In the genomic region with DNA sequence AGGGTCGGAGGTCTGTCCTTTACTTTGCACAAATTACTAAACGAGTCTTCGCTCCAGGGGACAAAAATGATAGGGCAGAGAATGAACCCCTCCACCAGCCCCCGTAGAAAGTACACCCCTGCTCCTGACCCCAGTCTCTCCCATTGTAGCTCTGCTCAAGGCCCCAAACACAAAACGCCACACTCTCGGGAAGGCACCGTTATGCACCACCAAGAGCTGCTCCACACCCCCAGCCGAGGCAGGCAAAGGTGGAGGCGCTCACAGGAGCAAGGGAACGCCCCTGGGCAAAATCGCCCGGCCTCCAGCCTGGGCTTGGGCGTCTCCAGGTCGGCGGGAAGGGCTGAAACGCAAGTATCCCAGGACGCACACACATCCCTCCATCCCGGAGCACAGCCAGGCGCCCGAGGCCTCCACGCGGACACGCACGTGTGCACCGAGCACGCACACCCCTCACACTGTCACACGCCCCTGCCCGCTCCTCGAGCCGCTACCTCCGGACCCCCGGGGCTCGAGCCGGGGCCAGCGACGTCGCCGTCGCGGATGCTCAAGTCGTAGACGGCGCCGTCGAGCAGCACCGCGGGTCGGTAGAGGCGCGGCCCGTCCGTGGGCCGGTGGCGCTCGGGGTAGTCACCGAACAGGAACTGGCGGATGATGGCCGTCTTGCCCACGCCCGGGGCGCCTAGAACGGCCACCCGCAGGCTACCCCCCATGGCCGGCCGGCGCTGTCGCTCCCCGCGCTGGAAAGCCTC, we compare ENCODE assay signal across 1 cellular context.
TF ChIP-seq lines count a peak whose summit lies in the region.

No MANE protein-coding gene starts in this region.

TF ChIP-seq in HEK293, 187 proteins besides CTCF, POLR2A, EP300 and RAD21 (continued from another document):
- TF ChIP-seq, protein P1, sequence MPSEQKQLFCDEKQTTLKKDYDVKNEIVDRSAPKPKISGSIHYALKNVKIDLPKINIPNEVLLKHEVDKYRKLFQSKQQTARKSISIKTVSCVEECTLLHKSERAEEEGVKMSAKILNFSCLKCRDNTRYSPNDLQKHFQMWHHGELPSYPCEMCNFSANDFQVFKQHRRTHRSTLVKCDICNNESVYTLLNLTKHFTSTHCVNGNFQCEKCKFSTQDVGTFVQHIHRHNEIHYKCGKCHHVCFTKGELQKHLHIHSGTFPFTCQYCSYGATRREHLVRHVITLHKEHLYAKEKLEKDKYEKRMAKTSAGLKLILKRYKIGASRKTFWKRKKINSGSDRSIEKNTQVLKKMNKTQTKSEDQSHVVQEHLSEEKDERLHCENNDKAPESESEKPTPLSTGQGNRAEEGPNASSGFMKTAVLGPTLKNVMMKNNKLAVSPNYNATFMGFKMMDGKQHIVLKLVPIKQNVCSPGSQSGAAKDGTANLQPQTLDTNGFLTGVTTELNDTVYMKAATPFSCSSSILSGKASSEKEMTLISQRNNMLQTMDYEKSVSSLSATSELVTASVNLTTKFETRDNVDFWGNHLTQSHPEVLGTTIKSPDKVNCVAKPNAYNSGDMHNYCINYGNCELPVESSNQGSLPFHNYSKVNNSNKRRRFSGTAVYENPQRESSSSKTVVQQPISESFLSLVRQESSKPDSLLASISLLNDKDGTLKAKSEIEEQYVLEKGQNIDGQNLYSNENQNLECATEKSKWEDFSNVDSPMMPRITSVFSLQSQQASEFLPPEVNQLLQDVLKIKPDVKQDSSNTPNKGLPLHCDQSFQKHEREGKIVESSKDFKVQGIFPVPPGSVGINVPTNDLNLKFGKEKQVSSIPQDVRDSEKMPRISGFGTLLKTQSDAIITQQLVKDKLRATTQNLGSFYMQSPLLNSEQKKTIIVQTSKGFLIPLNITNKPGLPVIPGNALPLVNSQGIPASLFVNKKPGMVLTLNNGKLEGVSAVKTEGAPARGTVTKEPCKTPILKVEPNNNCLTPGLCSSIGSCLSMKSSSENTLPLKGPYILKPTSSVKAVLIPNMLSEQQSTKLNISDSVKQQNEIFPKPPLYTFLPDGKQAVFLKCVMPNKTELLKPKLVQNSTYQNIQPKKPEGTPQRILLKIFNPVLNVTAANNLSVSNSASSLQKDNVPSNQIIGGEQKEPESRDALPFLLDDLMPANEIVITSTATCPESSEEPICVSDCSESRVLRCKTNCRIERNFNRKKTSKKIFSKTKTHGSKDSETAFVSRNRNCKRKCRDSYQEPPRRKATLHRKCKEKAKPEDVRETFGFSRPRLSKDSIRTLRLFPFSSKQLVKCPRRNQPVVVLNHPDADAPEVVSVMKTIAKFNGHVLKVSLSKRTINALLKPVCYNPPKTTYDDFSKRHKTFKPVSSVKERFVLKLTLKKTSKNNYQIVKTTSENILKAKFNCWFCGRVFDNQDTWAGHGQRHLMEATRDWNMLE (tag by site-specific recombination; conservative IDR thresholded peaks at IDR 0.05; ENCODE audit: low read depth), result no peak
- TF ChIP-seq SP2 (tag by site-specific recombination; IDR thresholded peaks at IDR 0.05) (peak; percentile 55), KLF9 (tag by site-specific recombination; IDR thresholded peaks at IDR 0.05; ENCODE audit: low read depth) (peak; percentile 48), SP7 (tag by site-specific recombination; IDR thresholded peaks at IDR 0.05) (peak; percentile 50; the same call in 1 of the 2 replicates), KLF1 (tag by site-specific recombination; IDR thresholded peaks at IDR 0.05) (peak; percentile 70), GLIS1 (tag by site-specific recombination; IDR thresholded peaks at IDR 0.05) (peak; percentile 74), KLF16 (tag by site-specific recombination; IDR thresholded peaks at IDR 0.05) (0 out of 2 replicates have a peak, but pooled peaks have one; percentile 18), ZEB2 (tag by site-specific recombination; IDR thresholded peaks at IDR 0.05) (peak; percentile 61; the same call in 1 of the 2 replicates), ZNF585B (tag by site-specific recombination; IDR thresholded peaks at IDR 0.05) (no peak), ZBTB8A (tag by site-specific recombination; IDR thresholded peaks at IDR 0.05) (peak; percentile 86), ZNF677 (tag by site-specific recombination; IDR thresholded peaks at IDR 0.05) (0 out of 2 replicates have a peak, but pooled peaks have one; percentile 1), ZFP3 (tag by site-specific recombination; IDR thresholded peaks at IDR 0.05; ENCODE audit: low read depth) (no peak), ZNF76 (tag by site-specific recombination; IDR thresholded peaks at IDR 0.05; ENCODE audit: borderline replicate concordance, low read depth) (peak; percentile 53), ZNF664 (tag by site-specific recombination; IDR thresholded peaks at IDR 0.05) (no peak), ZNF777 (tag by site-specific recombination; IDR thresholded peaks at IDR 0.05; ENCODE audit: borderline replicate concordance) (peak; percentile 100), ZBTB17 (tag by site-specific recombination; IDR thresholded peaks at IDR 0.05) (peak; percentile 42; the same call in 1 of the 2 replicates), ZNF600 (tag by site-specific recombination; IDR thresholded peaks at IDR 0.05) (peak; percentile 70; the same call in 1 of the 2 replicates), ZNF335 (tag by site-specific recombination; conservative IDR thresholded peaks at IDR 0.05) (peak; percentile 69), GLIS2 (tag by site-specific recombination; IDR thresholded peaks at IDR 0.05) (peak; percentile 57), ZNF394 (tag by site-specific recombination; IDR thresholded peaks at IDR 0.05; ENCODE audit: borderline replicate concordance) (peak; percentile 35; the same call in 1 of the 2 replicates), ZIC2 (tag by site-specific recombination; IDR thresholded peaks at IDR 0.05) (peak; percentile 69), ZFHX2 (tag by site-specific recombination; conservative IDR thresholded peaks at IDR 0.05) (peak; percentile 57), EGR2 (tag by site-specific recombination; IDR thresholded peaks at IDR 0.05; ENCODE audit: low read depth) (peak; percentile 53; the same call in 1 of the 2 replicates), ZNF366 (tag by site-specific recombination; conservative IDR thresholded peaks at IDR 0.05) (peak; percentile 90)
- TF ChIP-seq, protein P2, sequence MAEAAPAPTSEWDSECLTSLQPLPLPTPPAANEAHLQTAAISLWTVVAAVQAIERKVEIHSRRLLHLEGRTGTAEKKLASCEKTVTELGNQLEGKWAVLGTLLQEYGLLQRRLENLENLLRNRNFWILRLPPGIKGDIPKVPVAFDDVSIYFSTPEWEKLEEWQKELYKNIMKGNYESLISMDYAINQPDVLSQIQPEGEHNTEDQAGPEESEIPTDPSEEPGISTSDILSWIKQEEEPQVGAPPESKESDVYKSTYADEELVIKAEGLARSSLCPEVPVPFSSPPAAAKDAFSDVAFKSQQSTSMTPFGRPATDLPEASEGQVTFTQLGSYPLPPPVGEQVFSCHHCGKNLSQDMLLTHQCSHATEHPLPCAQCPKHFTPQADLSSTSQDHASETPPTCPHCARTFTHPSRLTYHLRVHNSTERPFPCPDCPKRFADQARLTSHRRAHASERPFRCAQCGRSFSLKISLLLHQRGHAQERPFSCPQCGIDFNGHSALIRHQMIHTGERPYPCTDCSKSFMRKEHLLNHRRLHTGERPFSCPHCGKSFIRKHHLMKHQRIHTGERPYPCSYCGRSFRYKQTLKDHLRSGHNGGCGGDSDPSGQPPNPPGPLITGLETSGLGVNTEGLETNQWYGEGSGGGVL (tag by site-specific recombination; IDR thresholded peaks at IDR 0.05), result peak; percentile 58; the same call in 1 of the 2 replicates
- TF ChIP-seq, protein P3, sequence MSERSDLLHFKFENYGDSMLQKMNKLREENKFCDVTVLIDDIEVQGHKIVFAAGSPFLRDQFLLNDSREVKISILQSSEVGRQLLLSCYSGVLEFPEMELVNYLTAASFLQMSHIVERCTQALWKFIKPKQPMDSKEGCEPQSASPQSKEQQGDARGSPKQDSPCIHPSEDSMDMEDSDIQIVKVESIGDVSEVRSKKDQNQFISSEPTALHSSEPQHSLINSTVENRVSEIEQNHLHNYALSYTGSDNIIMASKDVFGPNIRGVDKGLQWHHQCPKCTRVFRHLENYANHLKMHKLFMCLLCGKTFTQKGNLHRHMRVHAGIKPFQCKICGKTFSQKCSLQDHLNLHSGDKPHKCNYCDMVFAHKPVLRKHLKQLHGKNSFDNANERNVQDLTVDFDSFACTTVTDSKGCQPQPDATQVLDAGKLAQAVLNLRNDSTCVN (tag by site-specific recombination; optimal IDR thresholded peaks at IDR 0.05), result peak; percentile 92
- TF ChIP-seq, protein P4, sequence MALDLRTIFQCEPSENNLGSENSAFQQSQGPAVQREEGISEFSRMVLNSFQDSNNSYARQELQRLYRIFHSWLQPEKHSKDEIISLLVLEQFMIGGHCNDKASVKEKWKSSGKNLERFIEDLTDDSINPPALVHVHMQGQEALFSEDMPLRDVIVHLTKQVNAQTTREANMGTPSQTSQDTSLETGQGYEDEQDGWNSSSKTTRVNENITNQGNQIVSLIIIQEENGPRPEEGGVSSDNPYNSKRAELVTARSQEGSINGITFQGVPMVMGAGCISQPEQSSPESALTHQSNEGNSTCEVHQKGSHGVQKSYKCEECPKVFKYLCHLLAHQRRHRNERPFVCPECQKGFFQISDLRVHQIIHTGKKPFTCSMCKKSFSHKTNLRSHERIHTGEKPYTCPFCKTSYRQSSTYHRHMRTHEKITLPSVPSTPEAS (tag by site-specific recombination; IDR thresholded peaks at IDR 0.05), result no peak
- TF ChIP-seq, protein P5, sequence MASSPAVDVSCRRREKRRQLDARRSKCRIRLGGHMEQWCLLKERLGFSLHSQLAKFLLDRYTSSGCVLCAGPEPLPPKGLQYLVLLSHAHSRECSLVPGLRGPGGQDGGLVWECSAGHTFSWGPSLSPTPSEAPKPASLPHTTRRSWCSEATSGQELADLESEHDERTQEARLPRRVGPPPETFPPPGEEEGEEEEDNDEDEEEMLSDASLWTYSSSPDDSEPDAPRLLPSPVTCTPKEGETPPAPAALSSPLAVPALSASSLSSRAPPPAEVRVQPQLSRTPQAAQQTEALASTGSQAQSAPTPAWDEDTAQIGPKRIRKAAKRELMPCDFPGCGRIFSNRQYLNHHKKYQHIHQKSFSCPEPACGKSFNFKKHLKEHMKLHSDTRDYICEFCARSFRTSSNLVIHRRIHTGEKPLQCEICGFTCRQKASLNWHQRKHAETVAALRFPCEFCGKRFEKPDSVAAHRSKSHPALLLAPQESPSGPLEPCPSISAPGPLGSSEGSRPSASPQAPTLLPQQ (tag by site-specific recombination; IDR thresholded peaks at IDR 0.05), result peak; percentile 18; the same call in 1 of the 2 replicates
- TF ChIP-seq, protein P6, sequence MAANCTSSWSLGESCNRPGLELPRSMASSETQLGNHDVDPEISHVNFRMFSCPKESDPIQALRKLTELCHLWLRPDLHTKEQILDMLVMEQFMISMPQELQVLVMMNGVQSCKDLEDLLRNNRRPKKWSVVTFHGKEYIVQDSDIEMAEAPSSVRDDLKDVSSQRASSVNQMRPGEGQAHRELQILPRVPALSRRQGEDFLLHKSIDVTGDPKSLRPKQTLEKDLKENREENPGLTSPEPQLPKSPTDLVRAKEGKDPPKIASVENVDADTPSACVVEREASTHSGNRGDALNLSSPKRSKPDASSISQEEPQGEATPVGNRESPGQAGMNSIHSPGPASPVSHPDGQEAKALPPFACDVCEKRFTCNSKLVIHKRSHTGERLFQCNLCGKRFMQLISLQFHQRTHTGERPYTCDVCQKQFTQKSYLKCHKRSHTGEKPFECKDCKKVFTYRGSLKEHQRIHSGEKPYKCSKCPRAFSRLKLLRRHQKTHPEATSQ (tag by site-specific recombination; IDR thresholded peaks at IDR 0.05), result peak; percentile 81; the same call in 1 of the 2 replicates
- TF ChIP-seq, protein P7, sequence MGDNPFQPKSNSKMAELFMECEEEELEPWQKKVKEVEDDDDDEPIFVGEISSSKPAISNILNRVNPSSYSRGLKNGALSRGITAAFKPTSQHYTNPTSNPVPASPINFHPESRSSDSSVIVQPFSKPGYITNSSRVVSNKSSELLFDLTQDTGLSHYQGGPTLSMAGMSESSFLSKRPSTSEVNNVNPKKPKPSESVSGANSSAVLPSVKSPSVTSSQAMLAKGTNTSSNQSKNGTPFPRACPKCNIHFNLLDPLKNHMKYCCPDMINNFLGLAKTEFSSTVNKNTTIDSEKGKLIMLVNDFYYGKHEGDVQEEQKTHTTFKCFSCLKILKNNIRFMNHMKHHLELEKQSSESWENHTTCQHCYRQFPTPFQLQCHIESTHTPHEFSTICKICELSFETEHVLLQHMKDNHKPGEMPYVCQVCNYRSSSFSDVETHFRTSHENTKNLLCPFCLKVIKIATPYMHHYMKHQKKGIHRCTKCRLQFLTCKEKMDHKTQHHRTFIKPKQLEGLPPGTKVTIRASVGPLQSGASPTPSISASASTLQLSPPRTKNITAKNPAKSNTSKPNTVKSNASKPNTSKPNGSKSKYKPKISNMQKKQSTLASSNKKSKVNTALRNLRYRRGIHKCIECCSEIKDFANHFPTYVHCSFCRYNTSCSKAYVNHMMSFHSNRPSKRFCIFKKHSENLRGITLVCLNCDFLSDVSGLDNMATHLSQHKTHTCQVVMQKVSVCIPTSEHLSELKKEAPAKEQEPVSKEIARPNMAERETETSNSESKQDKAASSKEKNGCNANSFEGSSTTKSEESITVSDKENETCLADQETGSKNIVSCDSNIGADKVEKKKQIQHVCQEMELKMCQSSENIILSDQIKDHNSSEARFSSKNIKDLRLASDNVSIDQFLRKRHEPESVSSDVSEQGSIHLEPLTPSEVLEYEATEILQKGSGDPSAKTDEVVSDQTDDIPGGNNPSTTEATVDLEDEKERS (tag by site-specific recombination; IDR thresholded peaks at IDR 0.05), result no peak
- TF ChIP-seq, protein P8, sequence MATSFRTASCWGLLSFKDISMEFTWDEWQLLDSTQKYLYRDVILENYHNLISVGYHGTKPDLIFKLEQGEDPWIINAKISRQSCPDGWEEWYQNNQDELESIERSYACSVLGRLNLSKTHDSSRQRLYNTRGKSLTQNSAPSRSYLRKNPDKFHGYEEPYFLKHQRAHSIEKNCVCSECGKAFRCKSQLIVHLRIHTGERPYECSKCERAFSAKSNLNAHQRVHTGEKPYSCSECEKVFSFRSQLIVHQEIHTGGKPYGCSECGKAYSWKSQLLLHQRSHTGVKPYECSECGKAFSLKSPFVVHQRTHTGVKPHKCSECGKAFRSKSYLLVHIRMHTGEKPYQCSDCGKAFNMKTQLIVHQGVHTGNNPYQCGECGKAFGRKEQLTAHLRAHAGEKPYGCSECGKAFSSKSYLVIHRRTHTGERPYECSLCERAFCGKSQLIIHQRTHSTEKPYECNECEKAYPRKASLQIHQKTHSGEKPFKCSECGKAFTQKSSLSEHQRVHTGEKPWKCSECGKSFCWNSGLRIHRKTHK (tag by site-specific recombination; IDR thresholded peaks at IDR 0.05), result no peak
- TF ChIP-seq, protein P9, sequence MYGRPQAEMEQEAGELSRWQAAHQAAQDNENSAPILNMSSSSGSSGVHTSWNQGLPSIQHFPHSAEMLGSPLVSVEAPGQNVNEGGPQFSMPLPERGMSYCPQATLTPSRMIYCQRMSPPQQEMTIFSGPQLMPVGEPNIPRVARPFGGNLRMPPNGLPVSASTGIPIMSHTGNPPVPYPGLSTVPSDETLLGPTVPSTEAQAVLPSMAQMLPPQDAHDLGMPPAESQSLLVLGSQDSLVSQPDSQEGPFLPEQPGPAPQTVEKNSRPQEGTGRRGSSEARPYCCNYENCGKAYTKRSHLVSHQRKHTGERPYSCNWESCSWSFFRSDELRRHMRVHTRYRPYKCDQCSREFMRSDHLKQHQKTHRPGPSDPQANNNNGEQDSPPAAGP (tag by site-specific recombination; IDR thresholded peaks at IDR 0.05), result 0 out of 2 replicates have a peak, but pooled peaks have one; percentile 47
